8 cellular contexts compared by ENCODE assay signal in genomic region chr16:20901068-20901440, GRCh38. TPM values are rescaled to one million over a fixed set of nuclear protein-coding genes. Genes with fewer than 3 reads are reported as not detected.
DNase-seq lines count a peak whose midpoint lies in the region; ATAC-seq and TF ChIP-seq lines count a peak whose summit lies in the region.

No MANE protein-coding gene starts in this region.

- H3F3A ChIP-seq in smooth muscle cell (ENCODE audit: low read depth): peaks cover 8% of the 10 kb centered on the region

- H3K4me1 Mint-ChIP-seq in activated CD4-positive, alpha-beta memory T cell treated with anti-CD3 and anti-CD28 coated beads for 36 hours (ENCODE audit: low read depth): peaks cover 72% of the 10 kb centered on the region

- H3K27ac ChIP-seq in left ventricle myocardium inferior (replicated peaks) (peak overlapping the region; percentile 99), smooth muscle cell (ENCODE audit: low read depth) (peak overlapping the region; percentile 94)

- CTCF ChIA-PET in activated CD4-positive, alpha-beta memory T cell treated with anti-CD3 and anti-CD28 coated beads for 36 hours (lab: Charles Lee): interaction anchor here (0.5 to 1.2 kb wide), 3 partner anchors 26 to 160 kb away, joined by 3 to 4 read pairs (median 4); no protein-coding TSS in a partner anchor

- peaks cover 37% of the 10 kb centered on the region for H4K20me1 ChIP-seq in smooth muscle cell (ENCODE audit: low read depth)

- no peaks in the 10 kb centered on the region for H3K9me3 Mint-ChIP-seq in activated CD4-positive, alpha-beta memory T cell treated with anti-CD3 and anti-CD28 coated beads for 36 hours

- H3K27me3 ChIP-seq in left ventricle myocardium inferior (ENCODE audit: low read depth) (no peaks in the 10 kb centered on the region), smooth muscle cell (ENCODE audit: low read depth) (no peaks in the 10 kb centered on the region)

- peak overlapping the region; percentile 93 for H3K27ac Mint-ChIP-seq in activated CD4-positive, alpha-beta memory T cell treated with anti-CD3 and anti-CD28 coated beads for 36 hours

- TF ChIP-seq CTCF in left ventricle myocardium inferior (IDR thresholded peaks at IDR 0.05; ENCODE audit: borderline replicate concordance) (no peak), smooth muscle cell (IDR thresholded peaks at IDR 0.05; ENCODE audit: borderline replicate concordance, insufficient read depth, poor library complexity, severe bottlenecking) (no peak)

- H3K79me2 ChIP-seq in smooth muscle cell (ENCODE audit: low read depth): peaks cover 49% of the 10 kb centered on the region

- peak; percentile 4 for DNase-seq in stimulated activated CD4-positive, alpha-beta T cell treated with anti-CD3 and anti-CD28 coated beads, Interleukin-4, amount 100 ng/mL, for 24 hours
- no peak for DNase-seq in stimulated activated CD4-positive, alpha-beta T cell treated with anti-CD3 and anti-CD28 coated beads, Interleukin-2, amount 100 ng/mL, for 48 hours
- DNase-seq in activated CD4-positive, alpha-beta memory T cell treated with anti-CD3 and anti-CD28 coated beads for 36 hours: no peak
- DNase-seq in left ventricle myocardium inferior: no peak
- no peak for DNase-seq in smooth muscle cell (lab: John Stamatoyannopoulos, UW; ENCODE audit: unreplicated experiment)
- DNase-seq in NCI-H2081 (lab: John Stamatoyannopoulos, UW): no peak
- DNase-seq in DMS114 treated with DMSO at 0.1 percent for 48 hours (lab: John Stamatoyannopoulos, UW; ENCODE audit: unreplicated experiment): no peak

- no peaks in the 10 kb centered on the region for H3K9me3 ChIP-seq in left ventricle myocardium inferior (replicated peaks)
- H3K9me3 ChIP-seq in smooth muscle cell (replicated peaks; ENCODE audit: low read depth): no peaks in the 10 kb centered on the region

- H3K4me3 ChIP-seq in left ventricle myocardium inferior: peak overlapping the region; percentile 92
- H3K4me3 ChIP-seq in smooth muscle cell: peak overlapping the region; percentile 80

- 1% methylated on average over 20 of the region's 20 CpGs for WGBS in smooth muscle cell (ENCODE audit: low lambda C conversion rate)

- POLR2A ChIA-PET in activated CD4-positive, alpha-beta memory T cell treated with anti-CD3 and anti-CD28 coated beads for 36 hours (lab: Charles Lee): interaction anchor here (1.0 to 3.2 kb wide), 5 partner anchors 9 to 619 kb away, joined by 3 to 28 read pairs (median 6); partner anchors contain the start of genes ERI2 and REXO5

- no peak overlapping the region for H2AFZ ChIP-seq in smooth muscle cell (ENCODE audit: low read depth)

- peak overlapping the region; percentile 95 for H3K9ac ChIP-seq in smooth muscle cell (ENCODE audit: low read depth)

- H3K4me3 Mint-ChIP-seq in activated CD4-positive, alpha-beta memory T cell treated with anti-CD3 and anti-CD28 coated beads for 36 hours: peak overlapping the region; percentile 81

- peak overlapping the region; percentile 91 for H3K4me2 ChIP-seq in smooth muscle cell

- peaks cover 93% of the 10 kb centered on the region for H3K4me1 ChIP-seq in left ventricle myocardium inferior
- H3K4me1 ChIP-seq in smooth muscle cell (ENCODE audit: low read depth): peaks cover 48% of the 10 kb centered on the region

- no peaks in the 10 kb centered on the region for H3K27me3 Mint-ChIP-seq in activated CD4-positive, alpha-beta memory T cell treated with anti-CD3 and anti-CD28 coated beads for 36 hours

- peaks cover 19% of the 10 kb centered on the region for H3K36me3 Mint-ChIP-seq in activated CD4-positive, alpha-beta memory T cell treated with anti-CD3 and anti-CD28 coated beads for 36 hours

- H3K36me3 ChIP-seq in left ventricle myocardium inferior (peaks cover 8% of the 10 kb centered on the region), smooth muscle cell (ENCODE audit: low read depth) (no peaks in the 10 kb centered on the region)

- no peak for ATAC-seq in HG03135 (IDR thresholded peaks at IDR 0.05; ENCODE audit: unreplicated experiment)

- intact Hi-C loops in activated CD4-positive, alpha-beta memory T cell treated with anti-CD3 and anti-CD28 coated beads for 36 hours (cut with micrococcal nuclease): loop anchor here (1.0 to 10.0 kb wide), 3 partner anchors 10 to 404 kb away; partner anchors contain the start of genes ERI2 and REXO5
- intact Hi-C loops in left ventricle myocardium inferior (cut with micrococcal nuclease): loop anchor here (5.0 kb wide), 1 partner anchor 39 kb away; no protein-coding TSS in a partner anchor

RNA-seq across cellular contexts. Expression of gene LYRM1, which starts 0.5 kb away (rescaled TPM):
- total RNA-seq in activated CD4-positive, alpha-beta memory T cell treated with anti-CD3 and anti-CD28 coated beads for 36 hours: 10 to 100 TPM; 26.5 to 28.0 TPM
- total RNA-seq in left ventricle myocardium inferior (45.4 TPM), smooth muscle cell (10.2 and 18.6 TPM in 2 replicates)
- 11.7 and 15.3 TPM in 2 replicates for polyA plus RNA-seq in smooth muscle cell

RNA-seq across cellular contexts. Expression of gene DCUN1D3, which starts 0.9 kb away (rescaled TPM):
- 1 to 10 TPM; 5.9 TPM for total RNA-seq in activated CD4-positive, alpha-beta memory T cell treated with anti-CD3 and anti-CD28 coated beads for 36 hours
- 9.8 TPM for total RNA-seq in left ventricle myocardium inferior
- 36.3 and 37.8 TPM in 2 replicates for total RNA-seq in smooth muscle cell
- polyA plus RNA-seq in smooth muscle cell: 12.6 and 13.5 TPM in 2 replicates
